ENCODE assay signal across 1 cellular context in the genomic region with DNA sequence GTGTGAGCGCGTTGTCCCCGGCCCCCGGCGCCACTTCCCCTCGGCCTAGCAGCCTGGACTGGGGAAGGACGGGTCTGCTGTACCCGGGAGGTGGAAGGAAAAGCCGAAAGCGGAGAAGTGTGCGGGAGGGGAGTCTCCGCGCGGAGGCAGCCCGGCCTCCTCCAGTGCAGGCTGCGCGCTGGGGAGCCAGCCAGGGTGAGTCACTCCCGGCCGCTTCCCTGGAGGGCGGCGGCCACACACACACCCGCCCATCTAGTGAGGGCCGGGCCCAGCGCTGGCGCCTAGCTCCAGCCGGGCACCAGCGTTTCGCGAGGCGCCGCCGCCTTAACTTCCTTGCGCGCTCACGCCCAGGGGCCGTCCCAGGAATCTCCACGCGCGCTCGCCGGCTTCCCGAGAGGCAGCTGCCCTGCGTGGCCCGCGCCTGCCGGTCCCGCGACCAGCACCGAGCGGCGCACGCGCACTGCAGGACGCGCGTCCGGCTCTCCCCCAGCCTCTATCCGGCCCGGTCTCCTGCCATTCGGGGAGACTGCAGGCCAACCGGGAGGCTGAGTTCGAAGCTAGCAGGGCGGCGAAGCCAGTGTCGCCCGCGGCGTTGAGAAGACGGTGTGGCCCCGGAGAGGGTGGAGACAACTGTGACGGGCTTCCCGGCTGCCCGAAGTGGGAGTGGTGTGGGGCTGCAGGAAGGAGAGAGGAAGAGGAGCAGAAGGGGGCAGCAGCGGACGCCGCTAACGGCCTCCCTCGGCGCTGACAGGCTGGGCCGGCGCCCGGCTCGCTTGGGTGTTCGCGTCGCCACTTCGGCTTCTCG.
TF ChIP-seq lines count a peak whose summit lies in the region.

Gene JAK2, plus strand, starts transcription at position 702 of the 805 bp plus-strand sequence. CDS start 36,716 bp downstream, outside the sequence.

TF ChIP-seq in GM12878, 131 proteins besides CTCF, POLR2A, EP300 and RAD21 (continued from another document):
- TF ChIP-seq SMC3 (IDR thresholded peaks at IDR 0.05; ENCODE audit: borderline replicate concordance, low read length) (0 out of 2 replicates have a peak, but pooled peaks have one; percentile 10), PAX5 (IDR thresholded peaks at IDR 0.05; ENCODE audit: borderline replicate concordance, low read depth, low read length) (no peak), SMAD1 (IDR thresholded peaks at IDR 0.05; ENCODE audit: low read depth, partially characterized antibody) (no peak), GABPA (IDR thresholded peaks at IDR 0.05; ENCODE audit: low read depth) (no peak), ZBTB33 (IDR thresholded peaks at IDR 0.05) (no peak), SP1 (IDR thresholded peaks at IDR 0.05; ENCODE audit: low read depth, low read length) (no peak), YY1 (IDR thresholded peaks at IDR 0.05; ENCODE audit: low read depth, low read length) (peak; percentile 28; the same call in 1 of the 2 replicates), IRF4 (IDR thresholded peaks at IDR 0.05; ENCODE audit: low read depth, low read length) (peak; percentile 33; the same call in 1 of the 2 replicates), KAT2A (conservative IDR thresholded peaks at IDR 0.05; ENCODE audit: control insufficient read depth, low read depth, low read length) (no peak), SUPT20H (IDR thresholded peaks at IDR 0.05; ENCODE audit: borderline replicate concordance, control insufficient read depth, low read depth, low read length) (no peak), MAX (IDR thresholded peaks at IDR 0.05; ENCODE audit: low read depth, low read length) (no peak; the same call in 1 of the 2 replicates), MTA3 (IDR thresholded peaks at IDR 0.05; ENCODE audit: borderline replicate concordance, low read length) (no peak), BACH1 (IDR thresholded peaks at IDR 0.05; ENCODE audit: borderline replicate concordance) (peak; percentile 93), SREBF2 (IDR thresholded peaks at IDR 0.05; ENCODE audit: low read length) (no peak), HDAC2 (IDR thresholded peaks at IDR 0.05) (no peak), TCF12 (IDR thresholded peaks at IDR 0.05; ENCODE audit: low read depth, low read length) (no peak), BCLAF1 (IDR thresholded peaks at IDR 0.05) (no peak), MTA2 (IDR thresholded peaks at IDR 0.05; ENCODE audit: low read depth) (no peak), MXI1 (IDR thresholded peaks at IDR 0.05; ENCODE audit: low read depth, low read length) (peak; percentile 43; the same call in 1 of the 2 replicates), NRF1 (conservative IDR thresholded peaks at IDR 0.05; ENCODE audit: low read depth, low read length) (peak; percentile 54), NR2F1 (conservative IDR thresholded peaks at IDR 0.05) (peak; percentile 68; the same call in 1 of the 2 replicates), NR2C2 (IDR thresholded peaks at IDR 0.05; ENCODE audit: borderline replicate concordance, control insufficient read depth, insufficient read length, low read depth) (no peak)
- TF ChIP-seq, protein P1, sequence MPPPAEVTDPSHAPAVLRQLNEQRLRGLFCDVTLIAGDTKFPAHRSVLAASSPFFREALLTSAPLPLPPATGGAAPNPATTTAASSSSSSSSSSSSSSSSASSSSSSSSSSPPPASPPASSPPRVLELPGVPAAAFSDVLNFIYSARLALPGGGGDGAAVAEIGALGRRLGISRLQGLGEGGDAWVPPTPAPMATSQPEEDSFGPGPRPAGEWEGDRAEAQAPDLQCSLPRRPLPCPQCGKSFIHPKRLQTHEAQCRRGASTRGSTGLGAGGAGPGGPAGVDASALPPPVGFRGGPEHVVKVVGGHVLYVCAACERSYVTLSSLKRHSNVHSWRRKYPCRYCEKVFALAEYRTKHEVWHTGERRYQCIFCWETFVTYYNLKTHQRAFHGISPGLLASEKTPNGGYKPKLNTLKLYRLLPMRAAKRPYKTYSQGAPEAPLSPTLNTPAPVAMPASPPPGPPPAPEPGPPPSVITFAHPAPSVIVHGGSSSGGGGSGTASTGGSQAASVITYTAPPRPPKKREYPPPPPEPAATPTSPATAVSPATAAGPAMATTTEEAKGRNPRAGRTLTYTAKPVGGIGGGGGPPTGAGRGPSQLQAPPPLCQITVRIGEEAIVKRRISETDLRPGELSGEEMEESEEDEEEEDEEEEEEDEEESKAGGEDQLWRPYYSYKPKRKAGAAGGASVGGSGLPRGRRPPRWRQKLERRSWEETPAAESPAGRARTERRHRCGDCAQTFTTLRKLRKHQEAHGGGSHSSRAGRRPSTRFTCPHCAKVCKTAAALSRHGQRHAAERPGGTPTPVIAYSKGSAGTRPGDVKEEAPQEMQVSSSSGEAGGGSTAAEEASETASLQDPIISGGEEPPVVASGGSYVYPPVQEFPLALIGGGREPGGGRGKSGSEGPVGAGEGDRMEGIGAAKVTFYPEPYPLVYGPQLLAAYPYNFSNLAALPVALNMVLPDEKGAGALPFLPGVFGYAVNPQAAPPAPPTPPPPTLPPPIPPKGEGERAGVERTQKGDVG (CRISPR knock-in tag; IDR thresholded peaks at IDR 0.05): no peak
- TF ChIP-seq, protein P2, sequence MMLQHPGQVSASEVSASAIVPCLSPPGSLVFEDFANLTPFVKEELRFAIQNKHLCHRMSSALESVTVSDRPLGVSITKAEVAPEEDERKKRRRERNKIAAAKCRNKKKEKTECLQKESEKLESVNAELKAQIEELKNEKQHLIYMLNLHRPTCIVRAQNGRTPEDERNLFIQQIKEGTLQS (IDR thresholded peaks at IDR 0.05; ENCODE audit: borderline replicate concordance, extremely low read depth, low read depth, low read length): no peak
TF ChIP-seq in GM12878: peak in this region for 44.
